16 cellular contexts compared by ENCODE assay signal in the genomic region with DNA sequence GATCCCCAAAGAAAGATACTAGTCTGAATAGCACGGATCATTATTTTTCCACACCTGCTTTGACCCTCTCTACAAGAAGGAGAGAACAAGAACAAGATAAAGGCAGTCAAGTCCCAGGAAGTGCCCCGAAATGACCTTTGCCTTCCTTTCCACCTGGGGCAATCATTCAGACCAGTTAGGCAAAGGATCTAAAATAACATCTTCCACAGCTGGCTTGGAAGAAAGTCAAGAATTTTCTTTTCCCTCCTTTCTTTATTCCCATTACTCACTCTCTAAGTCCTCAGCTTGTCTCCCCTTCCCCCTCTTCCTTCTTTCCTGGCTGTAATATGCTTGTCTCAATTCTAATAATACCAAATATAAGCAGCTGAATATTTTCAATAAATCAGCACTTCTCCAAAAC.
DNase-seq lines count a peak whose midpoint lies in the region; TF ChIP-seq lines count a peak whose summit lies in the region.
"Had no signal": no experiment of that assay in that cellular context is flagged by ENCODE, and none has a peak within 500 bp of the region (broad histone marks: within the 10 kb centered on the region; RNA-seq: fewer than 3 reads in every experiment).

No MANE protein-coding gene starts in this region.

- TF ChIP-seq CTCF in RWPE1 (conservative IDR thresholded peaks at IDR 0.05; ENCODE audit: low read depth) (no peak), nephron progenitor cell (IDR thresholded peaks at IDR 0.05) (no peak)

- peaks cover 61% of the 10 kb centered on the region for H3K4me1 Mint-ChIP-seq in nephron progenitor cell
- H3K4me1 Mint-ChIP-seq: activated CD8-positive, alpha-beta memory T cell treated with anti-CD3 and anti-CD28 coated beads, Interleukin-2, amount 10 ng/mL, durations not matched to agents 7 days and 5 days; B cell had no signal

- no peaks in the 10 kb centered on the region for H3K27me3 Mint-ChIP-seq in nephron progenitor cell (ENCODE audit: low read depth, poor library complexity)
- H3K27me3 Mint-ChIP-seq: activated CD8-positive, alpha-beta memory T cell treated with anti-CD3 and anti-CD28 coated beads, Interleukin-2, amount 10 ng/mL, durations not matched to agents 7 days and 5 days had no signal

- peak overlapping the region; percentile 26 for H3K27ac Mint-ChIP-seq in nephron progenitor cell
- H3K27ac Mint-ChIP-seq: activated CD8-positive, alpha-beta memory T cell treated with anti-CD3 and anti-CD28 coated beads, Interleukin-2, amount 10 ng/mL, durations not matched to agents 7 days and 5 days; activated naive CD4-positive, alpha-beta T cell treated with anti-CD3 and anti-CD28 coated beads for 36 hours; B cell had no signal

- H3K27ac ChIP-seq in RWPE1: no peak overlapping the region
- peak overlapping the region; percentile 35 for H3K27ac ChIP-seq in epithelial cell of prostate
- H3K27ac ChIP-seq: hepatocyte, skin epidermis had no signal

- H3K4me3 Mint-ChIP-seq in nephron progenitor cell: peak overlapping the region; percentile 12
- H3K4me3 Mint-ChIP-seq: activated CD8-positive, alpha-beta memory T cell treated with anti-CD3 and anti-CD28 coated beads, Interleukin-2, amount 10 ng/mL, durations not matched to agents 7 days and 5 days; activated naive CD4-positive, alpha-beta T cell treated with anti-CD3 and anti-CD28 coated beads for 36 hours; B cell had no signal

- H3K36me3 Mint-ChIP-seq in nephron progenitor cell (ENCODE audit: low read depth): peaks cover 7% of the 10 kb centered on the region
- H3K36me3 Mint-ChIP-seq: activated CD8-positive, alpha-beta memory T cell treated with anti-CD3 and anti-CD28 coated beads, Interleukin-2, amount 10 ng/mL, durations not matched to agents 7 days and 5 days; naive thymus-derived CD4-positive, alpha-beta T cell had no signal

- DNase-seq in ELR (ENCODE audit: low read depth) (peak; percentile 37), RWPE1 (ENCODE audit: low spot score) (peak; percentile 44), epithelial cell of prostate (ENCODE audit: low read depth, low spot score) (no peak), nephron progenitor cell (no peak), NCI-H1694 treated with DMSO at 0.1 percent for 48 hours (lab: John Stamatoyannopoulos, UW) (no peak), COLO829 (ENCODE audit: low spot score) (no peak), putamen (ENCODE audit: low spot score) (no peak)
- DNase-seq in activated CD4-positive, alpha-beta T cell treated with anti-CD3 and anti-CD28 coated beads for 48 hours: no peak
- DNase-seq: activated CD4-positive, CD25-positive, alpha-beta regulatory T cell; activated CD8-positive, alpha-beta memory T cell treated with anti-CD3 and anti-CD28 coated beads, Interleukin-2, amount 10 ng/mL, durations not matched to agents 7 days and 5 days; activated naive CD4-positive, alpha-beta T cell treated with anti-CD3 and anti-CD28 coated beads for 36 hours; naive thymus-derived CD4-positive, alpha-beta T cell; OCI-M1 had no signal

- H3K9me3 Mint-ChIP-seq in nephron progenitor cell: peaks cover 6% of the 10 kb centered on the region
- H3K9me3 Mint-ChIP-seq: activated naive CD4-positive, alpha-beta T cell treated with anti-CD3 and anti-CD28 coated beads for 36 hours had no signal

- CTCF ChIA-PET in RWPE1 (lab: Yijun Ruan, JAX): interaction anchor here (0.6 to 2.0 kb wide), 12 partner anchors 18 to 380 kb away, joined by 3 to 15 read pairs (median 3); no protein-coding TSS in a partner anchor

- POLR2A ChIA-PET in RWPE1 (lab: Yijun Ruan, JAX; ENCODE audit: low non-redundant PET): no interaction called here

Comparison
In these comparisons a context has a peak if more than half of its experiments do, and no peak if none do; other contexts are left out.
1. DNase-seq: peak in ELR (single experiment) and RWPE1 (single experiment); none in epithelial cell of prostate (single experiment), nephron progenitor cell (single experiment), NCI-H1694 treated with DMSO at 0.1 percent for 48 hours (single experiment), activated CD4-positive, alpha-beta T cell treated with anti-CD3 and anti-CD28 coated beads for 48 hours (single experiment), COLO829 (single experiment) and putamen (single experiment).